In the genomic region with DNA sequence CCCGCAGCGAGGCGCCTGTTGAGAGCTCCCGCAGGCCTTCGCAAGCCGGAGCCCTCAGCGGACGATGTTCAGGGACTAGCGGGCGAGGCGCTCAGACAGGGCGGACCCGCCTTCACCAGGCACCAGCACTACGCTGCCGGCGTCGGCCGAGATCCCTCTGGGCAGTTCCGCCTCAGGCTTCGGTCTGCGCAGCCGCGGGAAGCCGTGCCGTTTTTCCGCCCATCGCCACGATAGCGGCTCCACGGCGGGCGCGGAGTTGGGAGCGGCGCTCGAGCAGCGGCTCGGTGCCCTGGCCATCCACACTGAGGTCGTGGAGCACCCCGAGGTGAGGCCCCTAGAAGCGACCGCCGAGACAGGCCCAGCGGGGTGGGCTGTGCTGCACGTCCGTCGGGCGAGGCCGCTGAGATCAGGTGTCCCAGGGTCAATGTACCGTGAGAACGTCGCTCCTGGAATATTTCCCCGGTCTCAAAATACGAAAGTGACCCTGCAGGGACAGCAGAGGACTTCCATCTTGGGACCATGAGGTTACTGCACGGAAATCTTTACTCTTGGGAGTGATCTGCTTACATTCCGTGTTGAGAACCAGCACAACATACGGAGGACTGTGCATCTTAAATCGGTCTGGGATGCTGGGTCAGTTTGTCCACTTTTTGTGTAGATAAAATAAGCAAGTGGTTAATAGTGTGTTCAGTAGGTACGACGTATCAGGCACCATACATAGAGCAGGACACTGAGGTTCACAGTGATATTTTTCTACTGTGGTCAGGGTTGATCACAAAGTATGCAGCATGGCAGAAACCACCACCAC, we compare ENCODE assay signal across 1 cellular context.
A peak's percentile ranks its signal among the peaks of the same experiment; 100 is the strongest.
TF ChIP-seq lines count a peak whose summit lies in the region.

No MANE protein-coding gene starts in this region.

TF ChIP-seq in K562, 482 proteins besides CTCF, POLR2A, EP300 and RAD21 (continues in another document):
- TF ChIP-seq, protein P1, sequence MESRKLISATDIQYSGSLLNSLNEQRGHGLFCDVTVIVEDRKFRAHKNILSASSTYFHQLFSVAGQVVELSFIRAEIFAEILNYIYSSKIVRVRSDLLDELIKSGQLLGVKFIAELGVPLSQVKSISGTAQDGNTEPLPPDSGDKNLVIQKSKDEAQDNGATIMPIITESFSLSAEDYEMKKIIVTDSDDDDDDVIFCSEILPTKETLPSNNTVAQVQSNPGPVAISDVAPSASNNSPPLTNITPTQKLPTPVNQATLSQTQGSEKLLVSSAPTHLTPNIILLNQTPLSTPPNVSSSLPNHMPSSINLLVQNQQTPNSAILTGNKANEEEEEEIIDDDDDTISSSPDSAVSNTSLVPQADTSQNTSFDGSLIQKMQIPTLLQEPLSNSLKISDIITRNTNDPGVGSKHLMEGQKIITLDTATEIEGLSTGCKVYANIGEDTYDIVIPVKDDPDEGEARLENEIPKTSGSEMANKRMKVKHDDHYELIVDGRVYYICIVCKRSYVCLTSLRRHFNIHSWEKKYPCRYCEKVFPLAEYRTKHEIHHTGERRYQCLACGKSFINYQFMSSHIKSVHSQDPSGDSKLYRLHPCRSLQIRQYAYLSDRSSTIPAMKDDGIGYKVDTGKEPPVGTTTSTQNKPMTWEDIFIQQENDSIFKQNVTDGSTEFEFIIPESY (CRISPR knock-in tag; IDR thresholded peaks at IDR 0.05), result peak; percentile 43; the same call in 1 of the 2 replicates
- TF ChIP-seq RB1 (IDR thresholded peaks at IDR 0.05; ENCODE audit: low read depth) (peak; percentile 67), NFIX (CRISPR knock-in tag; IDR thresholded peaks at IDR 0.05; ENCODE audit: low read depth) (no peak), MAZ (CRISPR knock-in tag; conservative IDR thresholded peaks at IDR 0.05 in 1 of 2, IDR thresholded peaks at IDR 0.05 in 1 of 2) (peak in 1 of 2 experiments; percentile 73; a peak in 3 of 4 replicates), MTF1 (CRISPR knock-in tag; IDR thresholded peaks at IDR 0.05; ENCODE audit: borderline replicate concordance) (no peak), EZH2 (IDR thresholded peaks at IDR 0.05; ENCODE audit: borderline replicate concordance, low read depth, low read length) (no peak), ZNF431 (CRISPR knock-in tag; IDR thresholded peaks at IDR 0.05) (peak; percentile 85), HDAC3 (IDR thresholded peaks at IDR 0.05; ENCODE audit: borderline replicate concordance, partially characterized antibody) (peak; percentile 47), SMC3 (conservative IDR thresholded peaks at IDR 0.05; ENCODE audit: insufficient read depth, low read depth, low read length) (no peak), HCFC1 (IDR thresholded peaks at IDR 0.05; ENCODE audit: low read depth, low read length) (peak; percentile 48; the same call in 1 of the 2 replicates), RFX7 (CRISPR knock-in tag; IDR thresholded peaks at IDR 0.05) (no peak), ZNF76 (CRISPR knock-in tag; IDR thresholded peaks at IDR 0.05; ENCODE audit: borderline replicate concordance) (peak; percentile 74; the same call in 1 of the 2 replicates), COPS2 (conservative IDR thresholded peaks at IDR 0.05) (no peak), RFX1 (IDR thresholded peaks at IDR 0.05) (no peak), NR3C1 (CRISPR knock-in tag; IDR thresholded peaks at IDR 0.05) (no peak), HMG20B (CRISPR knock-in tag; IDR thresholded peaks at IDR 0.05) (no peak), MYC (IDR thresholded peaks at IDR 0.05; ENCODE audit: low read depth, low read length) (peak; percentile 78), MYC (CRISPR knock-in tag; IDR thresholded peaks at IDR 0.05; ENCODE audit: borderline replicate concordance, low read depth) (peak; percentile 82; the same call in 1 of the 2 replicates), NCOA4 (IDR thresholded peaks at IDR 0.05; ENCODE audit: partially characterized antibody) (no peak), LARP7 (IDR thresholded peaks at IDR 0.05) (no peak), CSDE1 (IDR thresholded peaks at IDR 0.05) (no peak), ZNF583 (CRISPR knock-in tag; IDR thresholded peaks at IDR 0.05) (peak; percentile 65; the same call in 1 of the 2 replicates), CEBPB (tag; IDR thresholded peaks at IDR 0.05) (no peak), ZNF3 (CRISPR knock-in tag; IDR thresholded peaks at IDR 0.05) (no peak), CHD4 (IDR thresholded peaks at IDR 0.05; ENCODE audit: insufficient read depth, insufficient replicate concordance, low read depth, low read length, poor library complexity, severe bottlenecking) (no peak), SAFB (IDR thresholded peaks at IDR 0.05; ENCODE audit: borderline replicate concordance, low read depth, low read length) (peak; percentile 54; the same call in 1 of the 2 replicates), TEAD4 (IDR thresholded peaks at IDR 0.05; ENCODE audit: low read length) (peak; percentile 32; the same call in 1 of the 2 replicates), TEAD4 (CRISPR knock-in tag; IDR thresholded peaks at IDR 0.05; ENCODE audit: borderline replicate concordance) (no peak), NR4A1 (CRISPR knock-in tag; IDR thresholded peaks at IDR 0.05) (no peak), NR4A1 (tag; IDR thresholded peaks at IDR 0.05) (peak; percentile 52; the same call in 1 of the 2 replicates), ZNF184 (CRISPR knock-in tag; IDR thresholded peaks at IDR 0.05) (no peak), HNRNPL (IDR thresholded peaks at IDR 0.05; ENCODE audit: low read depth, low read length) (peak; percentile 88), FOSL1 (tag; conservative IDR thresholded peaks at IDR 0.05) (0 out of 2 replicates have a peak, but pooled peaks have one; percentile 33), HNRNPK (IDR thresholded peaks at IDR 0.05; ENCODE audit: low read depth, low read length, poor library complexity, severe bottlenecking) (no peak)
- TF ChIP-seq, protein P2, sequence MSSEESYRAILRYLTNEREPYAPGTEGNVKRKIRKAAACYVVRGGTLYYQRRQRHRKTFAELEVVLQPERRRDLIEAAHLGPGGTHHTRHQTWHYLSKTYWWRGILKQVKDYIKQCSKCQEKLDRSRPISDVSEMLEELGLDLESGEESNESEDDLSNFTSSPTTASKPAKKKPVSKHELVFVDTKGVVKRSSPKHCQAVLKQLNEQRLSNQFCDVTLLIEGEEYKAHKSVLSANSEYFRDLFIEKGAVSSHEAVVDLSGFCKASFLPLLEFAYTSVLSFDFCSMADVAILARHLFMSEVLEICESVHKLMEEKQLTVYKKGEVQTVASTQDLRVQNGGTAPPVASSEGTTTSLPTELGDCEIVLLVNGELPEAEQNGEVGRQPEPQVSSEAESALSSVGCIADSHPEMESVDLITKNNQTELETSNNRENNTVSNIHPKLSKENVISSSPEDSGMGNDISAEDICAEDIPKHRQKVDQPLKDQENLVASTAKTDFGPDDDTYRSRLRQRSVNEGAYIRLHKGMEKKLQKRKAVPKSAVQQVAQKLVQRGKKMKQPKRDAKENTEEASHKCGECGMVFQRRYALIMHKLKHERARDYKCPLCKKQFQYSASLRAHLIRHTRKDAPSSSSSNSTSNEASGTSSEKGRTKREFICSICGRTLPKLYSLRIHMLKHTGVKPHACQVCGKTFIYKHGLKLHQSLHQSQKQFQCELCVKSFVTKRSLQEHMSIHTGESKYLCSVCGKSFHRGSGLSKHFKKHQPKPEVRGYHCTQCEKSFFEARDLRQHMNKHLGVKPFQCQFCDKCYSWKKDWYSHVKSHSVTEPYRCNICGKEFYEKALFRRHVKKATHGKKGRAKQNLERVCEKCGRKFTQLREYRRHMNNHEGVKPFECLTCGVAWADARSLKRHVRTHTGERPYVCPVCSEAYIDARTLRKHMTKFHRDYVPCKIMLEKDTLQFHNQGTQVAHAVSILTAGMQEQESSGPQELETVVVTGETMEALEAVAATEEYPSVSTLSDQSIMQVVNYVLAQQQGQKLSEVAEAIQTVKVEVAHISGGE (CRISPR knock-in tag; IDR thresholded peaks at IDR 0.05), result peak in 1 of 3 experiments; percentile 89; a peak in 2 of 6 replicates
- TF ChIP-seq, protein P3, sequence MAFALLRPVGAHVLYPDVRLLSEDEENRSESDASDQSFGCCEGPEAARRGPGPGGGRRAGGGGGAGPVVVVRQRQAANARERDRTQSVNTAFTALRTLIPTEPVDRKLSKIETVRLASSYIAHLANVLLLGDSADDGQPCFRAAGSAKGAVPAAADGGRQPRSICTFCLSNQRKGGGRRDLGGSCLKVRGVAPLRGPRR (CRISPR knock-in tag; IDR thresholded peaks at IDR 0.05), result no peak
- TF ChIP-seq, protein P4, sequence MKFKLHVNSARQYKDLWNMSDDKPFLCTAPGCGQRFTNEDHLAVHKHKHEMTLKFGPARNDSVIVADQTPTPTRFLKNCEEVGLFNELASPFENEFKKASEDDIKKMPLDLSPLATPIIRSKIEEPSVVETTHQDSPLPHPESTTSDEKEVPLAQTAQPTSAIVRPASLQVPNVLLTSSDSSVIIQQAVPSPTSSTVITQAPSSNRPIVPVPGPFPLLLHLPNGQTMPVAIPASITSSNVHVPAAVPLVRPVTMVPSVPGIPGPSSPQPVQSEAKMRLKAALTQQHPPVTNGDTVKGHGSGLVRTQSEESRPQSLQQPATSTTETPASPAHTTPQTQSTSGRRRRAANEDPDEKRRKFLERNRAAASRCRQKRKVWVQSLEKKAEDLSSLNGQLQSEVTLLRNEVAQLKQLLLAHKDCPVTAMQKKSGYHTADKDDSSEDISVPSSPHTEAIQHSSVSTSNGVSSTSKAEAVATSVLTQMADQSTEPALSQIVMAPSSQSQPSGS (CRISPR knock-in tag; IDR thresholded peaks at IDR 0.05), result no peak
- TF ChIP-seq, protein P5, sequence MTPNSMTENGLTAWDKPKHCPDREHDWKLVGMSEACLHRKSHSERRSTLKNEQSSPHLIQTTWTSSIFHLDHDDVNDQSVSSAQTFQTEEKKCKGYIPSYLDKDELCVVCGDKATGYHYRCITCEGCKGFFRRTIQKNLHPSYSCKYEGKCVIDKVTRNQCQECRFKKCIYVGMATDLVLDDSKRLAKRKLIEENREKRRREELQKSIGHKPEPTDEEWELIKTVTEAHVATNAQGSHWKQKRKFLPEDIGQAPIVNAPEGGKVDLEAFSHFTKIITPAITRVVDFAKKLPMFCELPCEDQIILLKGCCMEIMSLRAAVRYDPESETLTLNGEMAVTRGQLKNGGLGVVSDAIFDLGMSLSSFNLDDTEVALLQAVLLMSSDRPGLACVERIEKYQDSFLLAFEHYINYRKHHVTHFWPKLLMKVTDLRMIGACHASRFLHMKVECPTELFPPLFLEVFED (CRISPR knock-in tag; conservative IDR thresholded peaks at IDR 0.05), result 0 out of 2 replicates have a peak, but pooled peaks have one; percentile 42
- TF ChIP-seq, protein P6, sequence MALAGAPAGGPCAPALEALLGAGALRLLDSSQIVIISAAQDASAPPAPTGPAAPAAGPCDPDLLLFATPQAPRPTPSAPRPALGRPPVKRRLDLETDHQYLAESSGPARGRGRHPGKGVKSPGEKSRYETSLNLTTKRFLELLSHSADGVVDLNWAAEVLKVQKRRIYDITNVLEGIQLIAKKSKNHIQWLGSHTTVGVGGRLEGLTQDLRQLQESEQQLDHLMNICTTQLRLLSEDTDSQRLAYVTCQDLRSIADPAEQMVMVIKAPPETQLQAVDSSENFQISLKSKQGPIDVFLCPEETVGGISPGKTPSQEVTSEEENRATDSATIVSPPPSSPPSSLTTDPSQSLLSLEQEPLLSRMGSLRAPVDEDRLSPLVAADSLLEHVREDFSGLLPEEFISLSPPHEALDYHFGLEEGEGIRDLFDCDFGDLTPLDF (CRISPR knock-in tag; IDR thresholded peaks at IDR 0.05), result peak; percentile 67; the same call in 1 of the 2 replicates
- TF ChIP-seq, protein P7, sequence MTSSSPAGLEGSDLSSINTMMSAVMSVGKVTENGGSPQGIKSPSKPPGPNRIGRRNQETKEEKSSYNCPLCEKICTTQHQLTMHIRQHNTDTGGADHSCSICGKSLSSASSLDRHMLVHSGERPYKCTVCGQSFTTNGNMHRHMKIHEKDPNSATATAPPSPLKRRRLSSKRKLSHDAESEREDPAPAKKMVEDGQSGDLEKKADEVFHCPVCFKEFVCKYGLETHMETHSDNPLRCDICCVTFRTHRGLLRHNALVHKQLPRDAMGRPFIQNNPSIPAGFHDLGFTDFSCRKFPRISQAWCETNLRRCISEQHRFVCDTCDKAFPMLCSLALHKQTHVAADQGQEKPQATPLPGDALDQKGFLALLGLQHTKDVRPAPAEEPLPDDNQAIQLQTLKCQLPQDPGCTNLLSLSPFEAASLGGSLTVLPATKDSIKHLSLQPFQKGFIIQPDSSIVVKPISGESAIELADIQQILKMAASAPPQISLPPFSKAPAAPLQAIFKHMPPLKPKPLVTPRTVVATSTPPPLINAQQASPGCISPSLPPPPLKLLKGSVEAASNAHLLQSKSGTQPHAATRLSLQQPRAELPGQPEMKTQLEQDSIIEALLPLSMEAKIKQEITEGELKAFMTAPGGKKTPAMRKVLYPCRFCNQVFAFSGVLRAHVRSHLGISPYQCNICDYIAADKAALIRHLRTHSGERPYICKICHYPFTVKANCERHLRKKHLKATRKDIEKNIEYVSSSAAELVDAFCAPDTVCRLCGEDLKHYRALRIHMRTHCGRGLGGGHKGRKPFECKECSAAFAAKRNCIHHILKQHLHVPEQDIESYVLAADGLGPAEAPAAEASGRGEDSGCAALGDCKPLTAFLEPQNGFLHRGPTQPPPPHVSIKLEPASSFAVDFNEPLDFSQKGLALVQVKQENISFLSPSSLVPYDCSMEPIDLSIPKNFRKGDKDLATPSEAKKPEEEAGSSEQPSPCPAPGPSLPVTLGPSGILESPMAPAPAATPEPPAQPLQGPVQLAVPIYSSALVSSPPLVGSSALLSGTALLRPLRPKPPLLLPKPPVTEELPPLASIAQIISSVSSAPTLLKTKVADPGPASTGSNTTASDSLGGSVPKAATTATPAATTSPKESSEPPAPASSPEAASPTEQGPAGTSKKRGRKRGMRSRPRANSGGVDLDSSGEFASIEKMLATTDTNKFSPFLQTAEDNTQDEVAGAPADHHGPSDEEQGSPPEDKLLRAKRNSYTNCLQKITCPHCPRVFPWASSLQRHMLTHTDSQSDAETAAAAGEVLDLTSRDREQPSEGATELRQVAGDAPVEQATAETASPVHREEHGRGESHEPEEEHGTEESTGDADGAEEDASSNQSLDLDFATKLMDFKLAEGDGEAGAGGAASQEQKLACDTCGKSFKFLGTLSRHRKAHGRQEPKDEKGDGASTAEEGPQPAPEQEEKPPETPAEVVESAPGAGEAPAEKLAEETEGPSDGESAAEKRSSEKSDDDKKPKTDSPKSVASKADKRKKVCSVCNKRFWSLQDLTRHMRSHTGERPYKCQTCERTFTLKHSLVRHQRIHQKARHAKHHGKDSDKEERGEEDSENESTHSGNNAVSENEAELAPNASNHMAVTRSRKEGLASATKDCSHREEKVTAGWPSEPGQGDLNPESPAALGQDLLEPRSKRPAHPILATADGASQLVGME (CRISPR knock-in tag; IDR thresholded peaks at IDR 0.05), result no peak
- TF ChIP-seq, protein P8, sequence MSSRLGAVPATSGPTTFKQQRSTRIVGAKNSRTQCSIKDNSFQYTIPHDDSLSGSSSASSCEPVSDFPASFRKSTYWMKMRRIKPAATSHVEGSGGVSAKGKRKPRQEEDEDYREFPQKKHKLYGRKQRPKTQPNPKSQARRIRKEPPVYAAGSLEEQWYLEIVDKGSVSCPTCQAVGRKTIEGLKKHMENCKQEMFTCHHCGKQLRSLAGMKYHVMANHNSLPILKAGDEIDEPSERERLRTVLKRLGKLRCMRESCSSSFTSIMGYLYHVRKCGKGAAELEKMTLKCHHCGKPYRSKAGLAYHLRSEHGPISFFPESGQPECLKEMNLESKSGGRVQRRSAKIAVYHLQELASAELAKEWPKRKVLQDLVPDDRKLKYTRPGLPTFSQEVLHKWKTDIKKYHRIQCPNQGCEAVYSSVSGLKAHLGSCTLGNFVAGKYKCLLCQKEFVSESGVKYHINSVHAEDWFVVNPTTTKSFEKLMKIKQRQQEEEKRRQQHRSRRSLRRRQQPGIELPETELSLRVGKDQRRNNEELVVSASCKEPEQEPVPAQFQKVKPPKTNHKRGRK (tag; IDR thresholded peaks at IDR 0.05), result no peak
